27 cellular contexts compared by ENCODE assay signal in genomic region chr21:21722736-21723135, GRCh38.
"Had no signal": no experiment of that assay in that cellular context is flagged by ENCODE, and none has a peak within 500 bp of the region (broad histone marks: within the 10 kb centered on the region; RNA-seq: fewer than 3 reads in every experiment).

No MANE protein-coding gene starts in this region.

- H3K9me3 ChIP-seq: colonic mucosa, esophagus muscularis mucosa, lower lobe of right lung, ovary, psoas muscle, sigmoid colon, testis, tibial artery, upper lobe of left lung had no signal

- H3K4me3 ChIP-seq: colonic mucosa, esophagus muscularis mucosa, lower lobe of right lung, ovary, psoas muscle, sigmoid colon, skin epidermis, spleen, tibial artery, upper lobe of left lung had no signal

- DNase-seq: colonic mucosa; effector memory CD4-positive, alpha-beta T cell; hypothalamus; immature natural killer cell; islet precursor cell; kidney glomerular epithelial cell; left ventricle myocardium superior; lower lobe of right lung; natural killer cell; occipital lobe; ovary; psoas muscle; right cardiac atrium; sigmoid colon; spleen; stimulated activated CD4-positive, alpha-beta T cell treated with anti-CD3 and anti-CD28 coated beads, Interleukin-4, amount 100 ng/mL, for 4 hours; stimulated activated naive CD8-positive, alpha-beta T cell treated with anti-CD3 and anti-CD28 coated beads, Interleukin-15, Interleukin-2, amounts not matched to agents 100 U/mL and 50 U/mL, for 24 hours; substantia nigra; testis; tibial artery had no signal

- H3K27me3 ChIP-seq: colonic mucosa, esophagus muscularis mucosa, ovary, sigmoid colon, spleen, testis, tibial artery, upper lobe of left lung had no signal

- ATAC-seq: left ventricle myocardium superior; lower lobe of right lung; natural killer cell; psoas muscle; right cardiac atrium; stimulated activated memory B cell treated with anti-CD40 and anti-IgM and Interleukin-4, amounts not matched to agents 10 μg/mL and 1 μg/mL and 100 μg/mL, for 72 hours; stimulated activated naive CD8-positive, alpha-beta T cell treated with anti-CD3 and anti-CD28 coated beads, Interleukin-15, Interleukin-2, amounts not matched to agents 100 U/mL and 50 U/mL, for 24 hours had no signal

- FAIRE-seq: endothelial cell of umbilical vein, frontal cortex, urothelium cell line had no signal

- H3K36me3 ChIP-seq: colonic mucosa, esophagus muscularis mucosa, lower lobe of right lung, ovary, sigmoid colon, spleen, tibial artery, upper lobe of left lung had no signal

- H3K27ac ChIP-seq: colonic mucosa, esophagus muscularis mucosa, lower lobe of right lung, ovary, psoas muscle, sigmoid colon, skin epidermis, spleen, testis, tibial artery, upper lobe of left lung had no signal

- H3K4me1 ChIP-seq: colonic mucosa, esophagus muscularis mucosa, lower lobe of right lung, psoas muscle, sigmoid colon, spleen, testis, tibial artery, upper lobe of left lung had no signal
